ENCODE assay signal across 15 cellular contexts in the genomic region with DNA sequence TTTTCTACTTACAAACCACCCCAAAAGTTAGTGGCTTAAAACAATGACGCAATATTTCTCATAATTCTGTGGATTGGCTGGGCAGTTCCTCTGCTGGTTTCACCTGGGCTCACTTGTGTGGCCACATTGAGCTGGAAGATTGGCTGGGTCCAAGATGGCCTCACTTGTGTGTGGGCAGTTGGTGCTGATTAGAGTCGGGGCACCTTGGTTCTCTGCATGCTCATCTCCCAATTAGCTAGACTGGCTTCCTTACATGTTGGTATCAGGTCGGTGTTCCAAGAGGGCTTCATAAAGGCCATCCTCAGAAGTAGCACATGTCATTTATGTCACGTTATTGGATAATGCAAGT. TPM values are rescaled to one million over a fixed set of nuclear protein-coding genes. Genes with fewer than 3 reads are reported as not detected.
DNase-seq lines count a peak whose midpoint lies in the region; ATAC-seq and TF ChIP-seq lines count a peak whose summit lies in the region.
"Had no signal": no experiment of that assay in that cellular context is flagged by ENCODE, and none has a peak within 500 bp of the region (broad histone marks: within the 10 kb centered on the region; RNA-seq: fewer than 3 reads in every experiment).

No MANE protein-coding gene starts in this region.

- H3K27ac ChIP-seq in GM23338 (ENCODE audit: low read depth) (no peak overlapping the region), tibial nerve (no peak overlapping the region)
- H3K27ac ChIP-seq: vagina had no signal

- 91 to 96% methylated on average over 4 of the region's 4 CpGs for WGBS in tibial nerve, 2 donors

- DNase-seq in CD14-positive monocyte (ENCODE audit: low spot score) (no peak), GM23338 (ENCODE audit: low spot score) (no peak), nephron progenitor cell (no peak), tibial nerve (ENCODE audit: low spot score in 2 of 2) (no peak), NCI-H748 treated with DMSO at 0.1 percent for 48 hours (lab: John Stamatoyannopoulos, UW) (no peak)
- DNase-seq in activated naive CD8-positive, alpha-beta T cell treated with anti-CD3 and anti-CD28 coated beads, Interleukin-2, amount 50 U/mL, for 24 hours: no peak
- DNase-seq: HCEC 1CT, midbrain, NCI-H2081 treated with DMSO at 0.1 percent for 48 hours, right cardiac atrium, SW 1271 had no signal

- TF ChIP-seq CTCF in CD14-positive monocyte (IDR thresholded peaks at IDR 0.05): no peak
- TF ChIP-seq CTCF in GM23338 (conservative IDR thresholded peaks at IDR 0.05; ENCODE audit: low read depth in 2 of 2): no peak
- TF ChIP-seq CTCF in nephron progenitor cell (IDR thresholded peaks at IDR 0.05): no peak
- no peak for TF ChIP-seq CTCF in tibial nerve (IDR thresholded peaks at IDR 0.05)

- H3K9me3 Mint-ChIP-seq in CD14-positive monocyte: peaks cover 0 to under 1% (median 0%) of the 10 kb centered on the region in 7 donors
- H3K9me3 Mint-ChIP-seq in GM23338: no peaks in the 10 kb centered on the region
- no peaks in the 10 kb centered on the region for H3K9me3 Mint-ChIP-seq in activated naive CD8-positive, alpha-beta T cell treated with anti-CD3 and anti-CD28 coated beads, Interleukin-2, amount 50 U/mL, for 24 hours
- no peaks in the 10 kb centered on the region for H3K9me3 Mint-ChIP-seq in nephron progenitor cell

- peak overlapping the region in 5 of 7 donors; percentile 15 to 76 (median 52) for H3K27ac Mint-ChIP-seq in CD14-positive monocyte
- no peak overlapping the region for H3K27ac Mint-ChIP-seq in GM23338
- peak overlapping the region; percentile 63 for H3K27ac Mint-ChIP-seq in activated naive CD8-positive, alpha-beta T cell treated with anti-CD3 and anti-CD28 coated beads, Interleukin-2, amount 50 U/mL, for 24 hours
- H3K27ac Mint-ChIP-seq in nephron progenitor cell: peak overlapping the region; percentile 68

- TF ChIP-seq POLR2A in tibial nerve (IDR thresholded peaks at IDR 0.05): no peak

- H3K4me1 Mint-ChIP-seq in CD14-positive monocyte (peaks cover 54% of the 10 kb centered on the region), GM23338 (peaks cover 66% of the 10 kb centered on the region), nephron progenitor cell (peaks cover 93% of the 10 kb centered on the region)
- peaks cover 84% of the 10 kb centered on the region for H3K4me1 Mint-ChIP-seq in activated naive CD8-positive, alpha-beta T cell treated with anti-CD3 and anti-CD28 coated beads, Interleukin-2, amount 50 U/mL, for 24 hours

- H4K20me1 ChIP-seq in GM23338 (replicated peaks; ENCODE audit: insufficient read depth): no peaks in the 10 kb centered on the region

- no peak overlapping the region for H2AFZ ChIP-seq in GM23338

- H3K79me2 ChIP-seq in GM23338 (replicated peaks; ENCODE audit: insufficient read depth): peaks cover 64% of the 10 kb centered on the region

- no peak overlapping the region for H3K4me3 ChIP-seq in GM23338
- no peak overlapping the region for H3K4me3 ChIP-seq in tibial nerve
- H3K4me3 ChIP-seq: ascending aorta, vagina had no signal

- H3K9me2 ChIP-seq in GM23338 (ENCODE audit: insufficient read depth): peaks cover 4% of the 10 kb centered on the region; the same call in 1 of the 2 replicates

- peaks cover 79% of the 10 kb centered on the region for H3K4me1 ChIP-seq in GM23338 (ENCODE audit: insufficient read depth)
- H3K4me1 ChIP-seq in tibial nerve: peaks cover 0 to 74% (median 44%) of the 10 kb centered on the region in 4 donors

- H3K27me3 ChIP-seq in GM23338 (ENCODE audit: insufficient read depth) (no peaks in the 10 kb centered on the region), tibial nerve (no peaks in the 10 kb centered on the region)
- H3K27me3 ChIP-seq: ascending aorta, vagina had no signal

- 0 out of 2 replicates have a peak, but pooled peaks cover 5% of the 10 kb centered on the region for H3F3A ChIP-seq in GM23338 (replicated peaks; ENCODE audit: low read depth)

- no peaks in the 10 kb centered on the region for H3K36me3 ChIP-seq in GM23338 (ENCODE audit: insufficient read depth)
- no peaks in the 10 kb centered on the region for H3K36me3 ChIP-seq in tibial nerve
- H3K36me3 ChIP-seq: ascending aorta, vagina had no signal

- H3K4me2 ChIP-seq in GM23338: peak overlapping the region; percentile 15; the same call in 1 of the 2 replicates

- ATAC-seq in GM23338: no peak
- ATAC-seq in activated naive CD8-positive, alpha-beta T cell treated with anti-CD3 and anti-CD28 coated beads, Interleukin-2, amount 50 U/mL, for 24 hours: no peak
- no peak for ATAC-seq in GM21360 (IDR thresholded peaks at IDR 0.05; ENCODE audit: unreplicated experiment)
- ATAC-seq: right cardiac atrium had no signal

- intact Hi-C loops in CD14-positive monocyte (cut with micrococcal nuclease): loop anchor here in 1 of 2 donors (10.0 kb wide), 1 partner anchor 66 kb away; no protein-coding TSS in a partner anchor

- H3K9me3 ChIP-seq in tibial nerve: no peaks in the 10 kb centered on the region
- H3K9me3 ChIP-seq: ascending aorta, vagina had no signal

- no peak for TF ChIP-seq EP300 in tibial nerve (IDR thresholded peaks at IDR 0.05)

- peaks cover 9 to 17% of the 10 kb centered on the region in 2 donors for H3K36me3 Mint-ChIP-seq in CD14-positive monocyte
- H3K36me3 Mint-ChIP-seq in GM23338 (ENCODE audit: low read depth): no peaks in the 10 kb centered on the region
- H3K36me3 Mint-ChIP-seq in activated naive CD8-positive, alpha-beta T cell treated with anti-CD3 and anti-CD28 coated beads, Interleukin-2, amount 50 U/mL, for 24 hours (ENCODE audit: low read depth): peaks cover 33% of the 10 kb centered on the region
- H3K36me3 Mint-ChIP-seq in nephron progenitor cell (ENCODE audit: low read depth): peaks cover 28% of the 10 kb centered on the region

- H3K4me3 Mint-ChIP-seq in CD14-positive monocyte: no peak overlapping the region
- H3K4me3 Mint-ChIP-seq in GM23338: no peak overlapping the region
- no peak overlapping the region for H3K4me3 Mint-ChIP-seq in activated naive CD8-positive, alpha-beta T cell treated with anti-CD3 and anti-CD28 coated beads, Interleukin-2, amount 50 U/mL, for 24 hours
- H3K4me3 Mint-ChIP-seq in nephron progenitor cell: peak overlapping the region; percentile 4

- H3K27me3 Mint-ChIP-seq in CD14-positive monocyte (ENCODE audit: low read depth in 3 of 3): peaks cover 0 to 2% (median 0%) of the 10 kb centered on the region in 3 donors
- H3K27me3 Mint-ChIP-seq in GM23338 (ENCODE audit: insufficient read depth, low read depth, poor library complexity): no peaks in the 10 kb centered on the region
- H3K27me3 Mint-ChIP-seq in activated naive CD8-positive, alpha-beta T cell treated with anti-CD3 and anti-CD28 coated beads, Interleukin-2, amount 50 U/mL, for 24 hours: no peaks in the 10 kb centered on the region
- no peaks in the 10 kb centered on the region for H3K27me3 Mint-ChIP-seq in nephron progenitor cell (ENCODE audit: low read depth, poor library complexity)

TF ChIP-seq in GM23338, 12 proteins besides CTCF, POLR2A, EP300 and RAD21 (continues in another document):
- TF ChIP-seq ZNF114 (CRISPR knock-in tag; IDR thresholded peaks at IDR 0.05) (no peak), REST (IDR thresholded peaks at IDR 0.05; ENCODE audit: unreplicated experiment) (no peak), EZH2 (IDR thresholded peaks at IDR 0.05; ENCODE audit: low read depth, unreplicated experiment) (no peak)

RNA-seq across cellular contexts. Expression of gene MAML2, which starts 12.5 kb away (rescaled TPM):
- polyA plus RNA-seq in CD14-positive monocyte (1 to 10 TPM in 1 of 2 donors, under 1 TPM in 1; 0.57 to 1.2 TPM), GM23338 (2016; fragmentation: Nextera tagmentation; extraction: Ambion mirVana) (1.7 and 2.0 TPM in 2 replicates)
- 5.7 and 7.1 TPM in 2 replicates for total RNA-seq in GM23338 (2014; rRNA removed; shearing (Covaris generic))
- 10 to 100 TPM; 20.5 to 38.4 (median 27.9) TPM for total RNA-seq in tibial nerve
- total RNA-seq: G401 had no signal

RNA-seq across cellular contexts. Expression of gene CCDC82, which starts 59.2 kb away (rescaled TPM):
- polyA plus RNA-seq in CD14-positive monocyte (10 to 100 TPM; 12.2 to 18.2 TPM), GM23338 (2016; fragmentation: Nextera tagmentation; extraction: Ambion mirVana) (40.0 and 45.8 TPM in 2 replicates)
- 15.7 and 23.5 TPM in 2 replicates for total RNA-seq in GM23338 (2014; rRNA removed; shearing (Covaris generic))
- total RNA-seq in tibial nerve: 10 to 100 TPM; 41.9 to 73.4 (median 49.5) TPM

RNA-seq across cellular contexts. Expression of gene JRKL, which starts 59.3 kb away (rescaled TPM):
- 1 to 10 TPM; 1.3 to 2.0 TPM for polyA plus RNA-seq in CD14-positive monocyte
- 4.5 and 5.2 TPM in 2 replicates for total RNA-seq in GM23338 (2014; rRNA removed; shearing (Covaris generic))
- 3.3 and 3.8 TPM in 2 replicates for polyA plus RNA-seq in GM23338 (2016; fragmentation: Nextera tagmentation; extraction: Ambion mirVana)
- 10 to 100 TPM in 1 of 4 donors, 1 to 10 TPM in 3; 5.9 to 10.5 (median 8.2) TPM for total RNA-seq in tibial nerve
